In the genomic region with DNA sequence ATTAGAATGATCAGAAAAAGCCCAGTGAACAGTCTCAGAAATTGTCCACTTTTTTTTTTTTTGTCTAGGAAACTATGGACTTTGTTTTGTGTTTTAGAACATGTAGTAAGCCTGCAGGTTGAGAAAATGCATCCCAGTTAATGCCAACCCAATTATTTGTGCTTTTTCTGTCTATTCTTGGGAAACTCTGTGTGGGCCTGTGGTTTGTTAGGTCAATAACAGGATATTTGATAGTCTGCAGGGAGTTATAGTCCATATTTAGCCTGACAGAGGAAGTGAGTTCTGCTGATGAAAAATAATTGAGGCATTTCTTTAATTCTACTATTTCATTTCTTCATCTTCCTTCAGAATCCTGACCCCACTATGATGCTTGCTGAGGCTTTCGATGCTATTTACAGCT, we compare ENCODE assay signal across 17 cellular contexts.
"Had no signal": no experiment of that assay in that cellular context is flagged by ENCODE, and none has a peak within 500 bp of the region (broad histone marks: within the 10 kb centered on the region; RNA-seq: fewer than 3 reads in every experiment).

No MANE protein-coding gene starts in this region.

- H3K4me3 ChIP-seq: esophagus muscularis mucosa, heart right ventricle, ovary, prostate gland, suprapubic skin, tibial nerve had no signal

- ATAC-seq: activated naive CD8-positive, alpha-beta T cell treated with anti-CD3 and anti-CD28 coated beads, Interleukin-2, amount 50 U/mL, for 24 hours; effector memory CD8-positive, alpha-beta T cell; stimulated activated naive CD8-positive, alpha-beta T cell treated with anti-CD3 and anti-CD28 coated beads, Interleukin-15, amount 100 ng/mL, for 72 hours had no signal

- H3K9me3 ChIP-seq: esophagus muscularis mucosa, heart right ventricle, ovary, prostate gland, suprapubic skin, tibial nerve had no signal

- H3K36me3 ChIP-seq: ovary, prostate gland, suprapubic skin had no signal

- H3K4me1 ChIP-seq: prostate gland, suprapubic skin had no signal

- H3K27ac ChIP-seq: ovary, prostate gland, suprapubic skin had no signal

- H3K27me3 ChIP-seq: esophagus muscularis mucosa, heart right ventricle, ovary, suprapubic skin, tibial nerve had no signal

- DNase-seq: activated CD4-positive, alpha-beta memory T cell treated with anti-CD3 and anti-CD28 coated beads for 36 hours; activated CD4-positive, alpha-beta T cell treated with anti-CD3 and anti-CD28 coated beads for 48 hours; activated CD4-positive, CD25-positive, alpha-beta regulatory T cell; activated gamma-delta T cell; activated naive CD4-positive, alpha-beta T cell treated with anti-CD3 and anti-CD28 coated beads, Interleukin-2, amount 50 U/mL, for 16 hours; activated naive CD8-positive, alpha-beta T cell treated with anti-CD3 and anti-CD28 coated beads, Interleukin-2, amount 50 U/mL, for 24 hours; activated T-cell treated with anti-CD3 and anti-CD28 coated beads for 4 hours; effector memory CD8-positive, alpha-beta T cell; naive B cell; stimulated activated CD4-positive, alpha-beta T cell treated with anti-CD3 and anti-CD28 coated beads, Interleukin-1b, Interleukin-23, amount 100 ng/mL, for 48 hours; stimulated activated naive CD8-positive, alpha-beta T cell treated with anti-CD3 and anti-CD28 coated beads, Interleukin-15, amount 100 ng/mL, for 72 hours had no signal
